25 cellular contexts compared by ENCODE assay signal in genomic region chr4:87956501-87956900, GRCh38. TPM values are rescaled to one million over a fixed set of nuclear protein-coding genes. Genes with fewer than 3 reads are reported as not detected.
DNase-seq lines count a peak whose midpoint lies in the region; ATAC-seq, FAIRE-seq and TF ChIP-seq lines count a peak whose summit lies in the region.
"Had no signal": no experiment of that assay in that cellular context is flagged by ENCODE, and none has a peak within 500 bp of the region (broad histone marks: within the 10 kb centered on the region; RNA-seq: fewer than 3 reads in every experiment).

No MANE protein-coding gene starts in this region.

- no peaks in the 10 kb centered on the region for H3K9me3 ChIP-seq in K562 (replicated peaks; ENCODE audit: control insufficient read depth, insufficient read depth, low read depth, low read length)
- no peaks in the 10 kb centered on the region for H3K9me3 ChIP-seq in OCI-LY7 (ENCODE audit: low read length)
- H3K9me3 ChIP-seq in ascending aorta, result no peaks in the 10 kb centered on the region
- H3K9me3 ChIP-seq: BE2C, BLaER1, Caco-2 had no signal

- no peak overlapping the region for H3K27ac Mint-ChIP-seq in GM23338
- H3K27ac Mint-ChIP-seq: CD14-positive monocyte; CD4-positive, alpha-beta memory T cell; CD4-positive, CD25-positive, alpha-beta regulatory T cell; CD8-positive, alpha-beta memory T cell had no signal

- H3K9me3 Mint-ChIP-seq in GM23338, result no peaks in the 10 kb centered on the region
- H3K9me3 Mint-ChIP-seq: CD14-positive monocyte; CD4-positive, alpha-beta memory T cell; CD8-positive, alpha-beta memory T cell had no signal

- H3K4me3 ChIP-seq in GM23338 (no peak overlapping the region), K562 (no peak overlapping the region), OCI-LY7 (ENCODE audit: low read depth, low read length, poor library complexity, severe bottlenecking) (no peak overlapping the region), ascending aorta (no peak overlapping the region)
- H3K4me3 ChIP-seq: BLaER1 had no signal

- H3K36me3 Mint-ChIP-seq in GM23338 (ENCODE audit: low read depth), result no peaks in the 10 kb centered on the region
- H3K36me3 Mint-ChIP-seq: CD14-positive monocyte; CD4-positive, alpha-beta memory T cell; CD4-positive, CD25-positive, alpha-beta regulatory T cell; CD8-positive, alpha-beta memory T cell had no signal

- no peak for TF ChIP-seq RAD21 in K562 (CRISPR knock-in tag; conservative IDR thresholded peaks at IDR 0.05 in 1 of 2, IDR thresholded peaks at IDR 0.05 in 1 of 2)

- H2AFZ ChIP-seq in GM23338, result peak overlapping the region; percentile 1; the same call in 1 of the 2 replicates
- no peak overlapping the region for H2AFZ ChIP-seq in K562 (ENCODE audit: low read depth, low read length)
- H2AFZ ChIP-seq in OCI-LY7 (ENCODE audit: low read length), result no peak overlapping the region

- CTCF ChIA-PET in K562 (lab: Yijun Ruan, JAX; ENCODE audit: low intra/inter-chr PET ratio) (no interaction called here), OCI-LY7 (lab: Charles Lee; ENCODE audit: unreplicated experiment) (no interaction called here)

- H3K9me2 ChIP-seq in GM23338 (ENCODE audit: insufficient read depth), result no peaks in the 10 kb centered on the region
- H3K9me2 ChIP-seq in OCI-LY7 (ENCODE audit: insufficient read depth, low read length), result no peaks in the 10 kb centered on the region

- H3K4me3 Mint-ChIP-seq in GM23338, result no peak overlapping the region
- H3K4me3 Mint-ChIP-seq: CD14-positive monocyte; CD4-positive, alpha-beta memory T cell; CD4-positive, CD25-positive, alpha-beta regulatory T cell; CD8-positive, alpha-beta memory T cell had no signal

- POLR2A ChIA-PET in K562 (lab: Yijun Ruan, JAX) (no interaction called here), OCI-LY7 (lab: Charles Lee) (no interaction called here)

- peaks cover 23% of the 10 kb centered on the region for H3K4me1 ChIP-seq in GM23338 (ENCODE audit: insufficient read depth)
- no peaks in the 10 kb centered on the region for H3K4me1 ChIP-seq in K562 (replicated peaks in 1 of 2; ENCODE audit: control insufficient read depth in 2 of 2, insufficient read depth in 2 of 2, low read length in 2 of 2)
- H3K4me1 ChIP-seq in OCI-LY7 (ENCODE audit: insufficient read depth, low read length, poor library complexity, severe bottlenecking), result no peaks in the 10 kb centered on the region
- H3K4me1 ChIP-seq in ascending aorta, result no peaks in the 10 kb centered on the region
- H3K4me1 ChIP-seq: BE2C, BLaER1, Caco-2 had no signal

- no peaks in the 10 kb centered on the region for H3K79me2 ChIP-seq in GM23338 (replicated peaks; ENCODE audit: insufficient read depth)
- no peaks in the 10 kb centered on the region for H3K79me2 ChIP-seq in K562 (ENCODE audit: control insufficient read depth, insufficient read depth, low read length)
- H3K79me2 ChIP-seq in OCI-LY7 (ENCODE audit: insufficient read depth, low read depth, low read length), result no peaks in the 10 kb centered on the region

- H3K4me2 ChIP-seq in GM23338 (no peak overlapping the region), K562 (ENCODE audit: insufficient read depth, low read length) (no peak overlapping the region), OCI-LY7 (ENCODE audit: low read length) (no peak overlapping the region)
- H3K4me2 ChIP-seq: BLaER1 had no signal

- ATAC-seq in GM23338, result no peak
- ATAC-seq in K562, result no peak

- TF ChIP-seq CTCF in GM23338 (conservative IDR thresholded peaks at IDR 0.05; ENCODE audit: low read depth in 2 of 2) (no peak), VCaP (conservative IDR thresholded peaks at IDR 0.05) (no peak), K562 (IDR thresholded peaks at IDR 0.05 in 2 of 3, conservative IDR thresholded peaks at IDR 0.05 in 1 of 3; ENCODE audit: insufficient read depth in 2 of 3, low read depth in 1 of 3, low read length in 3 of 3) (no peak), OCI-LY7 (conservative IDR thresholded peaks at IDR 0.05; ENCODE audit: low read length) (no peak), ascending aorta (IDR thresholded peaks at IDR 0.05) (no peak)

- BruUV-seq in K562 (replicated peaks; lab: Mats Ljungman, UMichigan), result no TSS peak
- BruUV-seq in OCI-LY7 (replicated peaks; lab: Mats Ljungman, UMichigan), result no TSS peak

- TF ChIP-seq POLR2A in K562 (conservative IDR thresholded peaks at IDR 0.05), result no peak

- WGBS in K562 (ENCODE audit: insufficient coverage, low coverage, missing lambda C conversion rate), result 2% methylated on average over 3 of the region's 3 CpGs

- H3K27me3 ChIP-seq in GM23338 (ENCODE audit: insufficient read depth) (no peaks in the 10 kb centered on the region), K562 (ENCODE audit: control insufficient read depth in 2 of 2, insufficient read depth in 2 of 2, low read length in 2 of 2) (no peaks in the 10 kb centered on the region), ascending aorta (no peaks in the 10 kb centered on the region)
- H3K27me3 ChIP-seq: BLaER1 had no signal

- TF ChIP-seq EP300 in K562 (IDR thresholded peaks at IDR 0.05; ENCODE audit: low read length), result no peak

- FAIRE-seq in K562 (lab: Jason Lieb, UNC), result no peak
- FAIRE-seq: A204.1, D721Med, G401.6, GM12891, GM19239 had no signal

- H3F3A ChIP-seq in GM23338 (replicated peaks; ENCODE audit: low read depth), result no peaks in the 10 kb centered on the region

- no peaks in the 10 kb centered on the region for H3K9me1 ChIP-seq in K562 (ENCODE audit: control insufficient read depth, insufficient read depth, low read length)

- H4K20me1 ChIP-seq in GM23338 (replicated peaks; ENCODE audit: insufficient read depth) (no peaks in the 10 kb centered on the region), K562 (replicated peaks; ENCODE audit: control insufficient read depth, insufficient read depth, low read length) (no peaks in the 10 kb centered on the region), OCI-LY7 (ENCODE audit: insufficient read depth, low read length) (no peaks in the 10 kb centered on the region)
- H4K20me1 ChIP-seq: BLaER1 had no signal

- H3K27me3 Mint-ChIP-seq in GM23338 (ENCODE audit: insufficient read depth, low read depth, poor library complexity), result peaks cover 6% of the 10 kb centered on the region

- H3K4me1 Mint-ChIP-seq in GM23338, result peaks cover 28% of the 10 kb centered on the region
- H3K4me1 Mint-ChIP-seq: CD4-positive, alpha-beta memory T cell; CD4-positive, CD25-positive, alpha-beta regulatory T cell; CD8-positive, alpha-beta memory T cell had no signal

- H3K27ac ChIP-seq in GM23338 (ENCODE audit: low read depth), result no peak overlapping the region
- H3K27ac ChIP-seq in VCaP, result peak overlapping the region; percentile 52; the same call in 1 of the 2 replicates
- no peak overlapping the region for H3K27ac ChIP-seq in K562 (ENCODE audit: extremely low read depth, low read depth, low read length)
- no peak overlapping the region for H3K27ac ChIP-seq in OCI-LY7 (ENCODE audit: low read depth, low read length, poor library complexity, severe bottlenecking)
- H3K27ac ChIP-seq in ascending aorta, result no peak overlapping the region
- H3K27ac ChIP-seq: BLaER1 had no signal

- intact Hi-C loops in K562 (cut with micrococcal nuclease), result no loop called here
- intact Hi-C loops in OCI-LY7 (cut with micrococcal nuclease; ENCODE audit: unreplicated experiment), result no loop called here
- intact Hi-C loops in ascending aorta (cut with DNase I), result no loop called here

- DNase-seq in GM23338 (ENCODE audit: low spot score) (no peak), K562 (ENCODE audit: extremely low read depth in 1 of 4, low spot score in 3 of 4) (no peak), OCI-LY7 (ENCODE audit: low spot score) (no peak), ascending aorta (ENCODE audit: low spot score in 2 of 2) (no peak), SKM-1 treated with dmso at 0.1 percent for 144 hours (lab: John Stamatoyannopoulos, UW; ENCODE audit: unreplicated experiment) (no peak)
- no peak for DNase-seq in stimulated activated CD4-positive, alpha-beta T cell treated with anti-CD3 and anti-CD28 coated beads, Interleukin-4, amount 100 ng/mL, for 1 hour
- DNase-seq: 8988T; ACHN; BE2C; C1 segment of cervical spinal cord; Caco-2; Calu3; CD4-positive, alpha-beta memory T cell; CD4-positive, CD25-positive, alpha-beta regulatory T cell; CD8-positive, alpha-beta memory T cell; DMS79 treated with DMSO at 0.1 percent for 48 hours; GF-D8 had no signal

- no peaks in the 10 kb centered on the region for H3K36me3 ChIP-seq in GM23338 (ENCODE audit: insufficient read depth)
- H3K36me3 ChIP-seq in K562 (ENCODE audit: control insufficient read depth, insufficient read depth, low read length), result no peaks in the 10 kb centered on the region
- no peaks in the 10 kb centered on the region for H3K36me3 ChIP-seq in OCI-LY7 (ENCODE audit: insufficient read depth, low read length)
- H3K36me3 ChIP-seq in ascending aorta, result no peaks in the 10 kb centered on the region
- H3K36me3 ChIP-seq: BE2C, BLaER1 had no signal

- H3K9ac ChIP-seq in K562 (ENCODE audit: insufficient read depth in 1 of 2, low read depth in 2 of 2, low read length in 2 of 2), result no peak overlapping the region
- H3K9ac ChIP-seq: BLaER1 had no signal

- in situ Hi-C loops in K562 (cut with MboI), result no loop called here

RNA-seq across cellular contexts. Expression of gene SPP1, which starts 19.0 kb away (rescaled TPM):
- 41.3 and 43.1 TPM in 2 replicates for total RNA-seq in GM23338 (2014; rRNA removed; shearing (Covaris generic))
- 49.0 and 51.3 TPM in 2 replicates for polyA plus RNA-seq in GM23338 (2016; fragmentation: Nextera tagmentation; extraction: Ambion mirVana)
- not detected in 2 replicates for total RNA-seq in K562 (2011; cell fraction: chromatin; rRNA removed; ENCODE audit: low replicate concordance)
- total RNA-seq in K562 (2011; cell fraction: nucleolus; rRNA removed), result not detected in 2 replicates
- not detected in 2 replicates for total RNA-seq in K562 (2011; cell fraction: nucleoplasm; rRNA removed)
- not detected in 2 replicates for total RNA-seq in K562 (2014; rRNA removed)
- total RNA-seq in K562 (2014; rRNA removed; fragmentation: Illumina TruSeq; extraction: Trizol), result not detected in 2 replicates
- not detected in 2 replicates for total RNA-seq in K562 (2015; rRNA removed; fragmentation: Illumina TruSeq; extraction: Trizol)
- total RNA-seq in K562 (2021), result 0.64 and 0.81 TPM in 2 replicates
- polyA plus RNA-seq in K562 (2011; rRNA removed), result not detected in 2 replicates
- polyA plus RNA-seq in K562 (2011; cell fraction: cytosol; rRNA removed), result 0.16 TPM in 1 of 2 replicates, not detected in the other
- not detected in 2 replicates for polyA plus RNA-seq in K562 (2011; cell fraction: nucleus; rRNA removed)
- 0.11 TPM in 1 of 2 replicates, not detected in the other for polyA plus RNA-seq in K562 (2012)
- not detected in 2 replicates for polyA plus RNA-seq in K562 (2014; fragmentation: Illumina TruSeq; extraction: Trizol)
- polyA plus RNA-seq in K562 (2014; fragmentation: Nextera tagmentation; extraction: Ambion mirVana), result under 1 TPM in 1 of 2 experiments, not detected in 1; 0.10 TPM
- not detected in 2 replicates for polyA plus RNA-seq in K562 (2014; rRNA removed)
- not detected in 2 replicates for polyA minus RNA-seq in K562 (2011; rRNA and poly(A)+ RNA removed)
- 1.1 TPM in 1 of 2 replicates, not detected in the other for polyA minus RNA-seq in K562 (2011; cell fraction: cytosol; rRNA and poly(A)+ RNA removed)
- not detected in 2 replicates for polyA minus RNA-seq in K562 (2011; cell fraction: nucleus; rRNA and poly(A)+ RNA removed)
- total RNA-seq in OCI-LY7 (2014; rRNA removed; shearing (Covaris generic)), result 1.4 TPM in 1 of 2 replicates, not detected in the other
- not detected in 2 replicates for total RNA-seq in OCI-LY7 (2022)
- total RNA-seq in ascending aorta, result 0.75 TPM
- total RNA-seq: CD4-positive, CD25-positive, alpha-beta regulatory T cell had no signal
- polyA plus RNA-seq: CD14-positive monocyte; CD4-positive, alpha-beta memory T cell; CD8-positive, alpha-beta memory T cell had no signal

RNA-seq across cellular contexts. Expression of gene PKD2, which starts 50.9 kb away (rescaled TPM):
- total RNA-seq in GM23338 (2014; rRNA removed; shearing (Covaris generic)), result 34.8 and 45.3 TPM in 2 replicates
- 12.8 and 17.9 TPM in 2 replicates for polyA plus RNA-seq in GM23338 (2016; fragmentation: Nextera tagmentation; extraction: Ambion mirVana)
- 1.6 and 2.1 TPM in 2 replicates for total RNA-seq in K562 (2011; cell fraction: chromatin; rRNA removed; ENCODE audit: low replicate concordance)
- total RNA-seq in K562 (2011; cell fraction: nucleolus; rRNA removed), result 0.50 and 1.1 TPM in 2 replicates
- 0.53 and 0.59 TPM in 2 replicates for total RNA-seq in K562 (2011; cell fraction: nucleoplasm; rRNA removed)
- 0.12 and 0.45 TPM in 2 replicates for total RNA-seq in K562 (2014; rRNA removed)
- 0.58 and 0.89 TPM in 2 replicates for total RNA-seq in K562 (2014; rRNA removed; fragmentation: Illumina TruSeq; extraction: Trizol)
- 0.87 and 1.2 TPM in 2 replicates for total RNA-seq in K562 (2015; rRNA removed; fragmentation: Illumina TruSeq; extraction: Trizol)
- total RNA-seq in K562 (2021), result 0.45 and 0.47 TPM in 2 replicates
- polyA plus RNA-seq in K562 (2011; rRNA removed), result 0.35 and 0.57 TPM in 2 replicates
- 0.06 and 0.34 TPM in 2 replicates for polyA plus RNA-seq in K562 (2011; cell fraction: cytosol; rRNA removed)
- polyA plus RNA-seq in K562 (2011; cell fraction: nucleus; rRNA removed), result 0.53 and 1.3 TPM in 2 replicates
- 0.39 and 0.96 TPM in 2 replicates for polyA plus RNA-seq in K562 (2012)
- 0.34 and 0.36 TPM in 2 replicates for polyA plus RNA-seq in K562 (2014; fragmentation: Illumina TruSeq; extraction: Trizol)
- polyA plus RNA-seq in K562 (2014; fragmentation: Nextera tagmentation; extraction: Ambion mirVana), result under 1 TPM; 0.11 to 0.14 TPM
- 0.38 and 0.49 TPM in 2 replicates for polyA plus RNA-seq in K562 (2014; rRNA removed)
- polyA minus RNA-seq in K562 (2011; rRNA and poly(A)+ RNA removed), result 1.0 and 1.7 TPM in 2 replicates
- 0.29 and 0.64 TPM in 2 replicates for polyA minus RNA-seq in K562 (2011; cell fraction: cytosol; rRNA and poly(A)+ RNA removed)
- polyA minus RNA-seq in K562 (2011; cell fraction: nucleus; rRNA and poly(A)+ RNA removed), result 0.27 and 1.1 TPM in 2 replicates
- total RNA-seq in OCI-LY7 (2014; rRNA removed; shearing (Covaris generic)), result 4.5 and 8.5 TPM in 2 replicates
- 3.1 and 3.8 TPM in 2 replicates for total RNA-seq in OCI-LY7 (2022)
- total RNA-seq in ascending aorta, result 119 TPM

Comparison
In these comparisons a context has a peak if more than half of its experiments do, and no peak if none do; other contexts are left out.
1. RNA of gene SPP1, which starts 19.0 kb away (total RNA-seq): 41.3 to 43.1 TPM in GM23338; 1.4 TPM in OCI-LY7, 0.75 TPM in ascending aorta (single experiment) and 0.64 to 0.81 TPM in K562; every median in the first group is over 10 times any median in the second.